In the genomic region with DNA sequence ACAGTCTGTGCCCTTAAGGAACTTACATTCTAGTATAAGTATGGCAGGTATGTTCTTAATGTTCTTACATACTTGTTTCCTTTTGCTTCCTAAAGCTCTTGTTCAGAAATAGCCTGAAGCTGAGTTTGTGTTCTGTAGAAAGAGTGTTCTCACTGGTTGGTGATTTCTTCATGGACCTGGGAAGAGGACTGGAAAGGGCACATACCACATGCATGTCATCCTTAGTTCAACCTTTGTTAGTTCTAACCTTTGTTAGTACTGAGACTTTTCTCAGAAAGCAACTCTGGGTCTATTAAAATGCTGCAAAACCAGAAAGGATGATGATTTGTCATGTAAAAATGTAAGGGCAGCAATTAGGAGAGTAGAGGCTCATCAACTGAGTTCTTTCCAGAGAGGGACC, we compare ENCODE assay signal across 14 cellular contexts. TPM values are rescaled to one million over a fixed set of nuclear protein-coding genes. Genes with fewer than 3 reads are reported as not detected.
DNase-seq lines count a peak whose midpoint lies in the region; ATAC-seq and TF ChIP-seq lines count a peak whose summit lies in the region.
"Had no signal": no experiment of that assay in that cellular context is flagged by ENCODE, and none has a peak within 500 bp of the region (broad histone marks: within the 10 kb centered on the region; RNA-seq: fewer than 3 reads in every experiment).

No MANE protein-coding gene starts in this region.

- POLR2A ChIA-PET in A673 (lab: Charles Lee; ENCODE audit: low non-redundant PET): no interaction called here

- H3K4me1 ChIP-seq in A673 (ENCODE audit: insufficient read depth, low read length, poor library complexity, severe bottlenecking) (peaks cover 23% of the 10 kb centered on the region), colonic mucosa (no peaks in the 10 kb centered on the region)

- H3K27me3 ChIP-seq in A673 (replicated peaks; ENCODE audit: insufficient read depth, low read depth, low read length, poor library complexity) (no peaks in the 10 kb centered on the region), colonic mucosa (no peaks in the 10 kb centered on the region)
- H3K27me3 ChIP-seq: MG63 had no signal

- no peak for ATAC-seq in GM18858 (IDR thresholded peaks at IDR 0.05; ENCODE audit: unreplicated experiment)
- ATAC-seq: activated naive CD4-positive, alpha-beta T cell treated with anti-CD3 and anti-CD28 coated beads, Interleukin-2, amount 50 U/mL, for 72 hours had no signal

- TF ChIP-seq CTCF in cardiac fibroblast (IDR thresholded peaks at IDR 0.05; ENCODE audit: low read depth, low read length) (no peak), A673 (conservative IDR thresholded peaks at IDR 0.05; ENCODE audit: low read depth, low read length) (no peak), colonic mucosa (IDR thresholded peaks at IDR 0.05) (no peak)

- H3K27ac ChIP-seq in A673 (ENCODE audit: low read depth, low read length, poor library complexity, severe bottlenecking) (no peak overlapping the region), colonic mucosa (no peak overlapping the region)

- DNase-seq in A172 (ENCODE audit: low spot score): peak; percentile 9
- DNase-seq in HT-29 (ENCODE audit: low spot score): peak; percentile 17
- DNase-seq in cardiac fibroblast (ENCODE audit: low read depth in 2 of 2): peak; percentile 49 to 82
- DNase-seq in kidney tubule cell (ENCODE audit: low spot score): peak; percentile 70
- no peak for DNase-seq in A673 (ENCODE audit: low spot score)
- no peak for DNase-seq in amniotic stem cell (lab: John Stamatoyannopoulos, UW)
- no peak for DNase-seq in colonic mucosa
- DNase-seq: effector CD8-positive, alpha-beta T cell; MG63; mucosa of descending colon; NCI-H345; right cardiac atrium had no signal

- no peak overlapping the region for H3K9ac ChIP-seq in colonic mucosa (ENCODE audit: low read depth in 2 of 2, low read length in 2 of 2)

- CTCF ChIA-PET in A673 (lab: Charles Lee): no interaction called here

- H3K9me3 ChIP-seq in A673 (ENCODE audit: low read depth, low read length, poor library complexity, severe bottlenecking): peaks cover 2% of the 10 kb centered on the region
- H3K9me3 ChIP-seq in colonic mucosa: no peaks in the 10 kb centered on the region
- H3K9me3 ChIP-seq: MG63, mucosa of descending colon had no signal

- H3K36me3 ChIP-seq in A673 (ENCODE audit: insufficient read depth, low read length, poor library complexity, severe bottlenecking) (no peaks in the 10 kb centered on the region), colonic mucosa (no peaks in the 10 kb centered on the region)
- H3K36me3 ChIP-seq: MG63 had no signal

- H3K4me3 ChIP-seq in cardiac fibroblast (replicated peaks in 1 of 2; ENCODE audit: low read depth in 2 of 2, low read length in 2 of 2) (no peak overlapping the region), A673 (ENCODE audit: low read depth, low read length, poor library complexity, severe bottlenecking) (no peak overlapping the region), colonic mucosa (no peak overlapping the region)
- H3K4me3 ChIP-seq: MG63, mucosa of descending colon had no signal

- intact Hi-C loops in A673 (cut with micrococcal nuclease; ENCODE audit: unreplicated experiment): no loop called here
- intact Hi-C loops in colonic mucosa (cut with DNase I): no loop called here

- no TSS peak for BruUV-seq in A673 (replicated peaks; lab: Mats Ljungman, UMichigan)

RNA-seq across cellular contexts. Expression of gene FAP, which starts 2.5 kb away (rescaled TPM):
- total RNA-seq in A172 (2014; rRNA removed; shearing (Covaris generic)): 1.9 and 2.2 TPM in 2 replicates
- total RNA-seq in HT-29 (2014; rRNA removed; shearing (Covaris generic)): not detected in 2 replicates
- 0.88 and 2.3 TPM in 2 replicates for total RNA-seq in A673 (2021)
- total RNA-seq in colonic mucosa: 1 to 10 TPM; 1.1 to 1.8 TPM

Comparison
In these comparisons a context has a peak if more than half of its experiments do, and no peak if none do; other contexts are left out.
1. DNase-seq: peak in A172 (single experiment), HT-29 (single experiment), cardiac fibroblast (2 of 2) and kidney tubule cell (single experiment); none in A673 (single experiment), amniotic stem cell (single experiment) and colonic mucosa (single experiment).